8 cellular contexts compared by ENCODE assay signal in genomic region chr4:121071640-121072037, GRCh38. TPM values are rescaled to one million over a fixed set of nuclear protein-coding genes. Genes with fewer than 3 reads are reported as not detected.
DNase-seq lines count a peak whose midpoint lies in the region; ATAC-seq, FAIRE-seq and TF ChIP-seq lines count a peak whose summit lies in the region.

No MANE protein-coding gene starts in this region.

- H3K27me3 ChIP-seq in keratinocyte (ENCODE audit: control insufficient read depth, extremely low read depth, insufficient read depth, low read length), result peaks cover 55% of the 10 kb centered on the region

- H3K79me2 ChIP-seq in keratinocyte (ENCODE audit: control insufficient read depth, insufficient read depth, low read length), result no peaks in the 10 kb centered on the region

- H3K27ac Mint-ChIP-seq in activated naive CD8-positive, alpha-beta T cell, result no peak overlapping the region
- no peak overlapping the region for H3K27ac Mint-ChIP-seq in stimulated activated effector memory CD8-positive, alpha-beta T cell treated with anti-CD3 and anti-CD28 coated beads, Interleukin-12 subunit alpha, Interleukin-12 subunit beta, amount 100 ng/mL, for 72 hours

- H3K4me3 Mint-ChIP-seq in activated naive CD8-positive, alpha-beta T cell, result peak overlapping the region; percentile 86
- peak overlapping the region; percentile 85 for H3K4me3 Mint-ChIP-seq in stimulated activated effector memory CD8-positive, alpha-beta T cell treated with anti-CD3 and anti-CD28 coated beads, Interleukin-12 subunit alpha, Interleukin-12 subunit beta, amount 100 ng/mL, for 72 hours

- no peaks in the 10 kb centered on the region for H3K9me1 ChIP-seq in keratinocyte (ENCODE audit: control insufficient read depth, extremely low read depth, insufficient read depth, low read length)

- H3K4me1 ChIP-seq in HEK293 (ENCODE audit: control insufficient read depth, insufficient read depth, low read length) (no peaks in the 10 kb centered on the region), keratinocyte (ENCODE audit: control insufficient read depth, extremely low read depth, insufficient read depth, low read length) (peaks cover 8% of the 10 kb centered on the region)

- TF ChIP-seq CTCF in HEK293 (tag by site-specific recombination; IDR thresholded peaks at IDR 0.05), result no peak
- no peak for TF ChIP-seq CTCF in keratinocyte (optimal IDR thresholded peaks at IDR 0.05 in 1 of 3, IDR thresholded peaks at IDR 0.05 in 1 of 3, conservative IDR thresholded peaks at IDR 0.05 in 1 of 3; ENCODE audit: extremely low read depth in 1 of 3, insufficient read depth in 2 of 3, low read length in 3 of 3)

- no peak for FAIRE-seq in keratinocyte (lab: Jason Lieb, UNC)

- dilution Hi-C loops in keratinocyte (cut with MboI; ENCODE audit: extremely low pct_ligation_motif_present, low sequenced_read_pairs), result no loop called here

- peak overlapping the region; percentile 62; the same call in 1 of the 2 replicates for H3K27ac ChIP-seq in HEK293 (ENCODE audit: extremely low read depth, low read depth, low read length)
- H3K27ac ChIP-seq in keratinocyte (ENCODE audit: control insufficient read depth, insufficient read depth, low read length), result no peak overlapping the region

- no peaks in the 10 kb centered on the region for H3K9me3 ChIP-seq in HEK293 (ENCODE audit: control insufficient read depth, insufficient read depth, low read depth, low read length)
- no peaks in the 10 kb centered on the region for H3K9me3 ChIP-seq in keratinocyte (ENCODE audit: control insufficient read depth, low read depth, low read length)

- H4K20me1 ChIP-seq in keratinocyte (ENCODE audit: control insufficient read depth, extremely low read depth, insufficient read depth, low read length), result no peaks in the 10 kb centered on the region

- peak overlapping the region; percentile 30 for H3K4me2 ChIP-seq in keratinocyte (ENCODE audit: control insufficient read depth, extremely low read depth, insufficient read depth, low read depth, low read length)

- H3K36me3 ChIP-seq in HEK293 (ENCODE audit: control insufficient read depth in 2 of 2, insufficient read depth in 1 of 2, low read length in 2 of 2) (no peaks in the 10 kb centered on the region), keratinocyte (ENCODE audit: control insufficient read depth in 2 of 2, extremely low read depth in 1 of 2, insufficient read depth in 2 of 2, low read length in 2 of 2) (no peaks in the 10 kb centered on the region)

- H2AFZ ChIP-seq in keratinocyte (ENCODE audit: control insufficient read depth, low read length), result no peak overlapping the region

- peak overlapping the region; percentile 51 for H3K4me3 ChIP-seq in HEK293 (ENCODE audit: low read depth, low read length)
- H3K4me3 ChIP-seq in keratinocyte (ENCODE audit: control insufficient read depth in 2 of 3, extremely low read depth in 1 of 3, insufficient read depth in 2 of 3, low read depth in 1 of 3, low read length in 3 of 3), result peak overlapping the region in 2 of 3 experiments; percentile 12 to 27

- no peak overlapping the region for H3K9ac ChIP-seq in keratinocyte (ENCODE audit: control insufficient read depth, extremely low read depth, insufficient read depth, low read length)

- peaks cover 3% of the 10 kb centered on the region for H3K36me3 Mint-ChIP-seq in activated naive CD8-positive, alpha-beta T cell
- peaks cover 13% of the 10 kb centered on the region for H3K36me3 Mint-ChIP-seq in stimulated activated effector memory CD8-positive, alpha-beta T cell treated with anti-CD3 and anti-CD28 coated beads, Interleukin-12 subunit alpha, Interleukin-12 subunit beta, amount 100 ng/mL, for 72 hours

- POLR2A ChIA-PET in HEK293 (lab: Yijun Ruan, JAX), result no interaction called here

- no peaks in the 10 kb centered on the region for H3K9me3 Mint-ChIP-seq in activated naive CD8-positive, alpha-beta T cell (ENCODE audit: low read depth)
- H3K9me3 Mint-ChIP-seq in stimulated activated effector memory CD8-positive, alpha-beta T cell treated with anti-CD3 and anti-CD28 coated beads, Interleukin-12 subunit alpha, Interleukin-12 subunit beta, amount 100 ng/mL, for 72 hours, result no peaks in the 10 kb centered on the region

- peaks cover 28% of the 10 kb centered on the region for H3K27me3 Mint-ChIP-seq in activated naive CD8-positive, alpha-beta T cell

- peaks cover 25% of the 10 kb centered on the region for H3K4me1 Mint-ChIP-seq in activated naive CD8-positive, alpha-beta T cell (ENCODE audit: low read depth)
- H3K4me1 Mint-ChIP-seq in stimulated activated effector memory CD8-positive, alpha-beta T cell treated with anti-CD3 and anti-CD28 coated beads, Interleukin-12 subunit alpha, Interleukin-12 subunit beta, amount 100 ng/mL, for 72 hours, result peaks cover 27% of the 10 kb centered on the region

- no peak for ATAC-seq in stimulated activated effector memory CD8-positive, alpha-beta T cell treated with anti-CD3 and anti-CD28 coated beads, Interleukin-12 subunit alpha, Interleukin-12 subunit beta, amount 100 ng/mL, for 72 hours
- ATAC-seq in HG03045 (IDR thresholded peaks at IDR 0.05; ENCODE audit: unreplicated experiment), result no peak
- no peak for ATAC-seq in HG02798 (IDR thresholded peaks at IDR 0.05; ENCODE audit: poor library complexity, unreplicated experiment)

- no peak for DNase-seq in keratinocyte (ENCODE audit: low read depth, low spot score)
- DNase-seq in stimulated activated effector memory CD8-positive, alpha-beta T cell treated with anti-CD3 and anti-CD28 coated beads, Interleukin-12 subunit alpha, Interleukin-12 subunit beta, amount 100 ng/mL, for 72 hours (ENCODE audit: low spot score in 2 of 2), result no peak
- no peak for DNase-seq in activated CD4-positive, CD25-positive, alpha-beta regulatory T cell (lab: John Stamatoyannopoulos, UW)
- DNase-seq in stimulated activated CD4-positive, alpha-beta T cell treated with anti-CD3 and anti-CD28 coated beads, Interleukin-2, amount 100 ng/mL, for 24 hours, result no peak

- CTCF ChIA-PET in HEK293 (lab: Yijun Ruan, JAX), result interaction anchor here (0.7 kb wide), 2 partner anchors 589 to 727 kb away, joined by 4 read pairs; no protein-coding TSS in a partner anchor

TF ChIP-seq in HEK293, 187 proteins besides CTCF, POLR2A, EP300 and RAD21 (continues in another document):
- TF ChIP-seq, protein P1, sequence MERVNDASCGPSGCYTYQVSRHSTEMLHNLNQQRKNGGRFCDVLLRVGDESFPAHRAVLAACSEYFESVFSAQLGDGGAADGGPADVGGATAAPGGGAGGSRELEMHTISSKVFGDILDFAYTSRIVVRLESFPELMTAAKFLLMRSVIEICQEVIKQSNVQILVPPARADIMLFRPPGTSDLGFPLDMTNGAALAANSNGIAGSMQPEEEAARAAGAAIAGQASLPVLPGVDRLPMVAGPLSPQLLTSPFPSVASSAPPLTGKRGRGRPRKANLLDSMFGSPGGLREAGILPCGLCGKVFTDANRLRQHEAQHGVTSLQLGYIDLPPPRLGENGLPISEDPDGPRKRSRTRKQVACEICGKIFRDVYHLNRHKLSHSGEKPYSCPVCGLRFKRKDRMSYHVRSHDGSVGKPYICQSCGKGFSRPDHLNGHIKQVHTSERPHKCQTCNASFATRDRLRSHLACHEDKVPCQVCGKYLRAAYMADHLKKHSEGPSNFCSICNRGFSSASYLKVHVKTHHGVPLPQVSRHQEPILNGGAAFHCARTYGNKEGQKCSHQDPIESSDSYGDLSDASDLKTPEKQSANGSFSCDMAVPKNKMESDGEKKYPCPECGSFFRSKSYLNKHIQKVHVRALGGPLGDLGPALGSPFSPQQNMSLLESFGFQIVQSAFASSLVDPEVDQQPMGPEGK (tag by site-specific recombination; IDR thresholded peaks at IDR 0.05), result peak; percentile 48; the same call in 1 of the 2 replicates
- TF ChIP-seq ZNF704 (tag by site-specific recombination; IDR thresholded peaks at IDR 0.05) (no peak), PRDM10 (tag by site-specific recombination; IDR thresholded peaks at IDR 0.05) (no peak)

RNA-seq across cellular contexts. Expression of gene NDNF, which starts 0.7 kb away (rescaled TPM):
- not detected in 3 replicates for polyA plus RNA-seq in keratinocyte
- polyA plus RNA-seq in keratinocyte (2011; ENCODE audit: low read depth), result not detected
- polyA plus RNA-seq in keratinocyte (2011; cell fraction: cytosol; rRNA removed), result not detected in 2 replicates
- polyA plus RNA-seq in keratinocyte (2011; cell fraction: nucleus; rRNA removed), result 0.08 and 0.16 TPM in 2 replicates
- polyA plus RNA-seq in keratinocyte (2012; ENCODE audit: low replicate concordance), result not detected in 2 replicates
- polyA minus RNA-seq in keratinocyte, result not detected in 3 replicates
- not detected for polyA minus RNA-seq in keratinocyte (2011; cell fraction: cytosol; rRNA and poly(A)+ RNA removed)
- polyA minus RNA-seq in keratinocyte (2011; cell fraction: nucleus; rRNA and poly(A)+ RNA removed), result not detected in 2 replicates
